2 cellular contexts compared by ENCODE assay signal in the genomic region with DNA sequence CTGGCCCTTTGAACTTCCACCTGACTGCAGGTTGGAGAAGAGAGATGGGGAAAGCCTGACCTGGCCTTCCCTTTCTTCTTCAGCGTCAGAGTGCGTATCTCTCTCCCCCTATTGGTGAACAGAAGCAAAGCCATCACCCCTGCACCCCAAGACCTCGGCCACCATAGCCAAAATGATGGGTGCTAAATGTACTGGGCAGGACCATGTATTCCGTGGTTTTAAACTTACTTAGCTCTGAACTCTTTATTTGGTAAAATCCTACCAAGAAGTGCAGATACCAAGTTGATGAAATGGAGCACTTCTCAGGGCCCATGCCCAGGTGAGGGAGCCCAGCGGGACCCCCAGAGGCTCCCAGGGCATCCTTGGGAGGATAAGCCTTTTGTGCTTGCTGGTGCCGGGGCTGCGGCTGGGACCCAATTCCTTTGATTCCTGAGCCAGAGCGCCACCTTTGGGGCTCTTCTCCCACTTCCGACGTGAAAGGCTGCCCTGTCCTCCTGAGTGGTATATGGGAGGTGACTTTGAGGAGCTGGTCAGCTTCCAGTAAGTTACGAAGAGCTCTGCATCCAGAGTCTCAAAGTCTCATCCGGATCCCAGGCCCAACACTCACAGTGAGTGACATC.
TF ChIP-seq lines count a peak whose summit lies in the region.

No MANE protein-coding gene starts in this region.

TF ChIP-seq in HepG2, 621 proteins besides CTCF, POLR2A, EP300 and RAD21:
- no peak for TF ChIP-seq ZNF777 (CRISPR knock-in tag; IDR thresholded peaks at IDR 0.05)
- no peak for TF ChIP-seq BHLHE40 (IDR thresholded peaks at IDR 0.05; ENCODE audit: low read length)
- TF ChIP-seq ZNF724P (CRISPR knock-in tag; IDR thresholded peaks at IDR 0.05; ENCODE audit: borderline replicate concordance): no peak
- TF ChIP-seq ZNF33B (CRISPR knock-in tag; IDR thresholded peaks at IDR 0.05): no peak
- TF ChIP-seq, protein P1, sequence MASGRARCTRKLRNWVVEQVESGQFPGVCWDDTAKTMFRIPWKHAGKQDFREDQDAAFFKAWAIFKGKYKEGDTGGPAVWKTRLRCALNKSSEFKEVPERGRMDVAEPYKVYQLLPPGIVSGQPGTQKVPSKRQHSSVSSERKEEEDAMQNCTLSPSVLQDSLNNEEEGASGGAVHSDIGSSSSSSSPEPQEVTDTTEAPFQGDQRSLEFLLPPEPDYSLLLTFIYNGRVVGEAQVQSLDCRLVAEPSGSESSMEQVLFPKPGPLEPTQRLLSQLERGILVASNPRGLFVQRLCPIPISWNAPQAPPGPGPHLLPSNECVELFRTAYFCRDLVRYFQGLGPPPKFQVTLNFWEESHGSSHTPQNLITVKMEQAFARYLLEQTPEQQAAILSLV (CRISPR knock-in tag; IDR thresholded peaks at IDR 0.05; ENCODE audit: borderline replicate concordance): no peak
- no peak for TF ChIP-seq ZNF775 (CRISPR knock-in tag; IDR thresholded peaks at IDR 0.05; ENCODE audit: borderline replicate concordance)
- no peak for TF ChIP-seq NCOA2 (CRISPR knock-in tag; IDR thresholded peaks at IDR 0.05)
- TF ChIP-seq ZNF224 (CRISPR knock-in tag; IDR thresholded peaks at IDR 0.05): no peak
- no peak for TF ChIP-seq SMC3 (IDR thresholded peaks at IDR 0.05; ENCODE audit: low read length)
- TF ChIP-seq, protein P2, sequence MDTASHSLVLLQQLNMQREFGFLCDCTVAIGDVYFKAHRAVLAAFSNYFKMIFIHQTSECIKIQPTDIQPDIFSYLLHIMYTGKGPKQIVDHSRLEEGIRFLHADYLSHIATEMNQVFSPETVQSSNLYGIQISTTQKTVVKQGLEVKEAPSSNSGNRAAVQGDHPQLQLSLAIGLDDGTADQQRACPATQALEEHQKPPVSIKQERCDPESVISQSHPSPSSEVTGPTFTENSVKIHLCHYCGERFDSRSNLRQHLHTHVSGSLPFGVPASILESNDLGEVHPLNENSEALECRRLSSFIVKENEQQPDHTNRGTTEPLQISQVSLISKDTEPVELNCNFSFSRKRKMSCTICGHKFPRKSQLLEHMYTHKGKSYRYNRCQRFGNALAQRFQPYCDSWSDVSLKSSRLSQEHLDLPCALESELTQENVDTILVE (CRISPR knock-in tag; IDR thresholded peaks at IDR 0.05): no peak
- no peak for TF ChIP-seq ZNF792 (CRISPR knock-in tag; IDR thresholded peaks at IDR 0.05)
- TF ChIP-seq, protein P3, sequence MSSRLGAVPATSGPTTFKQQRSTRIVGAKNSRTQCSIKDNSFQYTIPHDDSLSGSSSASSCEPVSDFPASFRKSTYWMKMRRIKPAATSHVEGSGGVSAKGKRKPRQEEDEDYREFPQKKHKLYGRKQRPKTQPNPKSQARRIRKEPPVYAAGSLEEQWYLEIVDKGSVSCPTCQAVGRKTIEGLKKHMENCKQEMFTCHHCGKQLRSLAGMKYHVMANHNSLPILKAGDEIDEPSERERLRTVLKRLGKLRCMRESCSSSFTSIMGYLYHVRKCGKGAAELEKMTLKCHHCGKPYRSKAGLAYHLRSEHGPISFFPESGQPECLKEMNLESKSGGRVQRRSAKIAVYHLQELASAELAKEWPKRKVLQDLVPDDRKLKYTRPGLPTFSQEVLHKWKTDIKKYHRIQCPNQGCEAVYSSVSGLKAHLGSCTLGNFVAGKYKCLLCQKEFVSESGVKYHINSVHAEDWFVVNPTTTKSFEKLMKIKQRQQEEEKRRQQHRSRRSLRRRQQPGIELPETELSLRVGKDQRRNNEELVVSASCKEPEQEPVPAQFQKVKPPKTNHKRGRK (CRISPR knock-in tag; IDR thresholded peaks at IDR 0.05): no peak
- TF ChIP-seq KDM5B (CRISPR knock-in tag; IDR thresholded peaks at IDR 0.05; ENCODE audit: borderline replicate concordance): no peak

TF ChIP-seq in WTC11, 78 proteins besides CTCF, POLR2A, EP300 and RAD21:
- TF ChIP-seq, protein P4, sequence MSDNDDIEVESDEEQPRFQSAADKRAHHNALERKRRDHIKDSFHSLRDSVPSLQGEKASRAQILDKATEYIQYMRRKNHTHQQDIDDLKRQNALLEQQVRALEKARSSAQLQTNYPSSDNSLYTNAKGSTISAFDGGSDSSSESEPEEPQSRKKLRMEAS (CRISPR knock-in tag; IDR thresholded peaks at IDR 0.05): no peak
- TF ChIP-seq MXD4 (CRISPR knock-in tag; IDR thresholded peaks at IDR 0.05; ENCODE audit: borderline replicate concordance): no peak
- TF ChIP-seq ZNF396 (CRISPR knock-in tag; IDR thresholded peaks at IDR 0.05; ENCODE audit: borderline replicate concordance): no peak
- TF ChIP-seq, protein P5, sequence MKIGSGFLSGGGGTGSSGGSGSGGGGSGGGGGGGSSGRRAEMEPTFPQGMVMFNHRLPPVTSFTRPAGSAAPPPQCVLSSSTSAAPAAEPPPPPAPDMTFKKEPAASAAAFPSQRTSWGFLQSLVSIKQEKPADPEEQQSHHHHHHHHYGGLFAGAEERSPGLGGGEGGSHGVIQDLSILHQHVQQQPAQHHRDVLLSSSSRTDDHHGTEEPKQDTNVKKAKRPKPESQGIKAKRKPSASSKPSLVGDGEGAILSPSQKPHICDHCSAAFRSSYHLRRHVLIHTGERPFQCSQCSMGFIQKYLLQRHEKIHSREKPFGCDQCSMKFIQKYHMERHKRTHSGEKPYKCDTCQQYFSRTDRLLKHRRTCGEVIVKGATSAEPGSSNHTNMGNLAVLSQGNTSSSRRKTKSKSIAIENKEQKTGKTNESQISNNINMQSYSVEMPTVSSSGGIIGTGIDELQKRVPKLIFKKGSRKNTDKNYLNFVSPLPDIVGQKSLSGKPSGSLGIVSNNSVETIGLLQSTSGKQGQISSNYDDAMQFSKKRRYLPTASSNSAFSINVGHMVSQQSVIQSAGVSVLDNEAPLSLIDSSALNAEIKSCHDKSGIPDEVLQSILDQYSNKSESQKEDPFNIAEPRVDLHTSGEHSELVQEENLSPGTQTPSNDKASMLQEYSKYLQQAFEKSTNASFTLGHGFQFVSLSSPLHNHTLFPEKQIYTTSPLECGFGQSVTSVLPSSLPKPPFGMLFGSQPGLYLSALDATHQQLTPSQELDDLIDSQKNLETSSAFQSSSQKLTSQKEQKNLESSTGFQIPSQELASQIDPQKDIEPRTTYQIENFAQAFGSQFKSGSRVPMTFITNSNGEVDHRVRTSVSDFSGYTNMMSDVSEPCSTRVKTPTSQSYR (CRISPR knock-in tag; IDR thresholded peaks at IDR 0.05): 0 out of 2 replicates have a peak, but pooled peaks have one; percentile 34
